Comparison of ENCODE assay signal across 8 cellular contexts in the genomic region with DNA sequence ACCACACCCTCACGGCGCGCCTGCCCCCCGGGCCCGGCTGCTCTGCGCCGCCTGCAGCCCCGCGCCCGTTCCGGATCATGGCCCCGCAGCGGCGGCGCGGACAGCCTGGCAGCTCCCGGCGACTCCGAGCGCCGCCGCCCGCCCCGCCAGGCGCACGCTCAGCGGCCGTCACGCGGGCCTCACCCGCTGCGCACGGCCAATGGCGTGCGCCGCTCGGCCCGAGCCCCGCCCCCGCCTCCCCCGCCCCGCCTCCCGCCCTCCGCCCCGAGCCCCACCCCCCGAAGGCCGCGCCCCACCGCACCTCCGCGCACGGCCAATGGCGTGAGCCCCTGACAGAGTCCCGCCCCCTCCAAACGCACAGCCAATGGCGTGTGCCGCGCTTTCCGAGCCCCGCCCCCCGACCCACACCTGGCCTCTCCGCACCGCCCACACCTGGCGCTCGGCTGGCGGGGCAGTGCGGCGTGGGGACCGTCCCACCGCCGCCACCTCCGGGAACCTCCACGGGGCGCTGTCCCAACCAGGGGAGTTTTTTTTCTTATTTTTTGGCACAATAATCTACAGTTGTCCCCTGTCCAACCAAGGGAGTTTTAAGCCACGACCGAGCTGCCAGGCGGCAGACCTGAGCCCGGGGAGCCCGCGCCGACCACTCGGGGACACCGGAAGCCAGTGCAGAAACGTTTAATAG. TPM values are rescaled to one million over a fixed set of nuclear protein-coding genes. Genes with fewer than 3 reads are reported as not detected.
A peak's percentile ranks its signal among the peaks of the same experiment; 100 is the strongest.
DNase-seq lines count a peak whose midpoint lies in the region; ATAC-seq and TF ChIP-seq lines count a peak whose summit lies in the region.

A gene (minus strand): TSS at position 123 of the 685 bp plus-strand sequence. CDS start 44 bp downstream, at position 79.

- H3K4me1 Mint-ChIP-seq in T-helper 17 cell: peaks cover 10% of the 10 kb centered on the region

- H3K9me3 ChIP-seq in T-helper 17 cell (ENCODE audit: control insufficient read depth, low read length, poor library complexity, severe bottlenecking) (no peaks in the 10 kb centered on the region), left ventricle myocardium inferior (replicated peaks) (no peaks in the 10 kb centered on the region), psoas muscle (no peaks in the 10 kb centered on the region)

- H3K27me3 ChIP-seq in left ventricle myocardium inferior (ENCODE audit: low read depth) (no peaks in the 10 kb centered on the region), psoas muscle (ENCODE audit: insufficient read depth in 3 of 3, low read length in 2 of 3) (no peaks in the 10 kb centered on the region)

- peaks cover 42% of the 10 kb centered on the region for H3K36me3 ChIP-seq in left ventricle myocardium inferior
- H3K36me3 ChIP-seq in psoas muscle (ENCODE audit: insufficient read depth in 1 of 2, low read depth in 1 of 2): peaks cover 5 to 46% of the 10 kb centered on the region in 2 donors
- H3K36me3 ChIP-seq in urinary bladder (ENCODE audit: insufficient read depth): peaks cover 7% of the 10 kb centered on the region

- DNase-seq in GM12865 (ENCODE audit: low read depth) (peak; percentile 94), NCI-H1694 (lab: John Stamatoyannopoulos, UW) (peak; percentile 68), T-helper 17 cell (peak; percentile 88 to 95 (median 95)), amniotic stem cell (lab: John Stamatoyannopoulos, UW) (peak; percentile 51), left ventricle myocardium inferior (peak; percentile 91), psoas muscle (peak; percentile 89 to 97)

- H3K27ac ChIP-seq in left ventricle myocardium inferior (replicated peaks) (peak within 1 kb of the TSS; percentile 79), psoas muscle (peak within 1 kb of the TSS; percentile 46), urinary bladder (ENCODE audit: low read depth) (no peak within 1 kb of the TSS)

- TF ChIP-seq CTCF in GM12865 (IDR thresholded peaks at IDR 0.05; ENCODE audit: insufficient read depth, low read depth, low read length, missing control alignments) (peak; percentile 5), left ventricle myocardium inferior (IDR thresholded peaks at IDR 0.05; ENCODE audit: borderline replicate concordance) (peak; percentile 11), psoas muscle (IDR thresholded peaks at IDR 0.05) (no peak)

- H3K27ac Mint-ChIP-seq in T-helper 17 cell: no peak within 1 kb of the TSS

- peak within 1 kb of the TSS; percentile 83 for H3K4me3 Mint-ChIP-seq in T-helper 17 cell

- H3K4me1 ChIP-seq in left ventricle myocardium inferior: peaks cover 30% of the 10 kb centered on the region
- peaks cover 26% of the 10 kb centered on the region for H3K4me1 ChIP-seq in psoas muscle
- H3K4me1 ChIP-seq in urinary bladder (ENCODE audit: insufficient read depth): no peaks in the 10 kb centered on the region

- peaks cover 2% of the 10 kb centered on the region for H3K36me3 Mint-ChIP-seq in T-helper 17 cell (ENCODE audit: low read depth)

- H3K4me3 ChIP-seq in GM12865 (ENCODE audit: low read depth, low read length) (peak within 1 kb of the TSS; percentile 82), left ventricle myocardium inferior (peak within 1 kb of the TSS; percentile 93), psoas muscle (peak within 1 kb of the TSS; percentile 71), urinary bladder (ENCODE audit: low read depth, low read length) (peak within 1 kb of the TSS; percentile 75)

- ATAC-seq in HG02798 (IDR thresholded peaks at IDR 0.05; ENCODE audit: poor library complexity, unreplicated experiment) (peak; percentile 84), T-helper 17 cell (peak; percentile 96), psoas muscle (peak; percentile 84 to 90 (median 88))

- intact Hi-C loops in left ventricle myocardium inferior (cut with micrococcal nuclease): no loop called here
- intact Hi-C loops in psoas muscle (cut with DNase I): no loop called here

- whole genome bisulfite sequencing in psoas muscle, 3 donors: 2 to 3% (median 2%) methylated on average over 31 to 84 of the region's 84 CpGs
- WGBS in urinary bladder: 2% methylated on average over 84 of the region's 84 CpGs

- no peaks in the 10 kb centered on the region for H3K27me3 Mint-ChIP-seq in T-helper 17 cell

RNA-seq across cellular contexts. Expression of the gene that starts here (rescaled TPM):
- total RNA-seq in T-helper 17 cell: 10 to 100 TPM; 21.6 to 26.0 TPM
- 48.1 TPM for total RNA-seq in left ventricle myocardium inferior
- total RNA-seq in psoas muscle: 10 to 100 TPM; 10.2 to 26.9 (median 19.2) TPM
- 10 to 100 TPM; 13.2 to 14.1 (median 13.3) TPM for polyA plus RNA-seq in psoas muscle
- total RNA-seq in urinary bladder: 9.8 TPM
- polyA plus RNA-seq in urinary bladder: 36.0 TPM
